ENCODE assay signal across 22 cellular contexts in the genomic region with DNA sequence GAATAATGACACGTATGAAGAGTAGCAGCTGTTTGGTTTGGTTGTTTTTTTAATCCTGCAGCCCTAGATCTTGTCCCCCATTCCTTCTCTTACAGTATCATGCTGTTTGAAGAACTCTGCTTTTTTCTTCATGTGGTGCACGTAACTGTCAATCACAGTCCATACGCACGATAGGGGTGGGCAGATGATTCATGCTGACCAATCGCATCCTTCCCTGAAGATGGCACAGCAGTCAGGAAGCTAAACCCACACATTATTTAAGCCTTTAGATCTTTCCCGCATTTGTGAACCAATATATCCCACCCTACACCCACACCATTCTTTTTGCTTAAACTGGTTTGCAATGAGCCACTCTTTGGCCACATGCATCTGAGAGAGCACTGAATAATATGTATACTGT.
DNase-seq lines count a peak whose midpoint lies in the region; ATAC-seq, FAIRE-seq and TF ChIP-seq lines count a peak whose summit lies in the region.
"Had no signal": no experiment of that assay in that cellular context is flagged by ENCODE, and none has a peak within 500 bp of the region (broad histone marks: within the 10 kb centered on the region; RNA-seq: fewer than 3 reads in every experiment).

No MANE protein-coding gene starts in this region.

- no peak overlapping the region for H2BK120ac ChIP-seq in IMR-90 (ENCODE audit: low read depth, low read length)

- no peaks in the 10 kb centered on the region for H3K27me3 Mint-ChIP-seq in T-helper 2 cell treated with Interferon-gamma antibody and Interleukin-4, amounts not matched to agents 5 μg/mL and 100 μg/mL, for 36 hours (ENCODE audit: low read depth)

- H2BK20ac ChIP-seq in IMR-90 (ENCODE audit: low read depth, low read length) = no peak overlapping the region

- no peak overlapping the region for H3K27ac Mint-ChIP-seq in T-helper 2 cell treated with Interferon-gamma antibody and Interleukin-4, amounts not matched to agents 5 μg/mL and 100 μg/mL, for 36 hours
- H3K27ac Mint-ChIP-seq: CD8-positive, alpha-beta memory T cell had no signal

- no peak overlapping the region for H2AK9ac ChIP-seq in IMR-90 (replicated peaks; ENCODE audit: low read depth, low read length, poor library complexity)

- no peak overlapping the region for H3K4me2 ChIP-seq in IMR-90 (ENCODE audit: low read depth, low read length)
- H3K4me2 ChIP-seq in K562 (ENCODE audit: insufficient read depth, low read length) = no peak overlapping the region
- H3K4me2 ChIP-seq: BLaER1 treated with 17β-estradiol and CSF1 and Interleukin-3, amounts not matched to agents 10 nM and 100 nM; KMS-11 had no signal

- POLR2A ChIA-PET in IMR-90 (lab: Charles Lee; ENCODE audit: unreplicated experiment) (no interaction called here), K562 (lab: Yijun Ruan, JAX) (no interaction called here)

- no peaks in the 10 kb centered on the region for H3K4me1 ChIP-seq in IMR-90 (ENCODE audit: control insufficient read depth, insufficient read depth, low read length)
- H3K4me1 ChIP-seq in K562 (replicated peaks in 1 of 2; ENCODE audit: control insufficient read depth in 2 of 2, insufficient read depth in 2 of 2, low read length in 2 of 2) = no peaks in the 10 kb centered on the region
- H3K4me1 ChIP-seq in adrenal gland (replicated peaks in 1 of 2) = no peaks in the 10 kb centered on the region
- H3K4me1 ChIP-seq: BLaER1 treated with 17β-estradiol and CSF1 and Interleukin-3, amounts not matched to agents 10 nM and 100 nM had no signal

- H2AK5ac ChIP-seq in IMR-90 (ENCODE audit: low read depth, low read length) = no peak overlapping the region

- H2AFZ ChIP-seq in IMR-90 (replicated peaks; ENCODE audit: low read length, poor library complexity) (no peak overlapping the region), K562 (ENCODE audit: low read depth, low read length) (no peak overlapping the region)

- H3K9me3 ChIP-seq in IMR-90 (ENCODE audit: control insufficient read depth, insufficient read depth, low read length) (no peaks in the 10 kb centered on the region), K562 (replicated peaks; ENCODE audit: control insufficient read depth, insufficient read depth, low read depth, low read length) (no peaks in the 10 kb centered on the region), adrenal gland (replicated peaks in 1 of 3) (no peaks in the 10 kb centered on the region)
- H3K9me3 ChIP-seq: BLaER1 treated with 17β-estradiol and CSF1 and Interleukin-3, amounts not matched to agents 10 nM and 100 nM; HAP-1 had no signal

- no peak overlapping the region for H3K9ac ChIP-seq in IMR-90 (ENCODE audit: low read depth, low read length)
- no peak overlapping the region for H3K9ac ChIP-seq in K562 (ENCODE audit: insufficient read depth in 1 of 2, low read depth in 2 of 2, low read length in 2 of 2)
- H3K9ac ChIP-seq: BLaER1 treated with 17β-estradiol and CSF1 and Interleukin-3, amounts not matched to agents 10 nM and 100 nM; KMS-11 had no signal

- H3K27ac ChIP-seq in IMR-90 (ENCODE audit: insufficient read depth, low read length) (no peak overlapping the region), K562 (ENCODE audit: extremely low read depth, low read depth, low read length) (no peak overlapping the region), adrenal gland (no peak overlapping the region)
- H3K27ac ChIP-seq: BLaER1 treated with 17β-estradiol and CSF1 and Interleukin-3, amounts not matched to agents 10 nM and 100 nM; KMS-11; SK-N-MC had no signal

- H4K91ac ChIP-seq in IMR-90 (ENCODE audit: insufficient read depth, low read depth, low read length) = no peak overlapping the region

- no peak overlapping the region for H2BK5ac ChIP-seq in IMR-90 (ENCODE audit: low read depth, low read length, poor library complexity, severe bottlenecking)

- no peaks in the 10 kb centered on the region for H3K79me2 ChIP-seq in K562 (ENCODE audit: control insufficient read depth, insufficient read depth, low read length)

- H3K27me3 ChIP-seq in IMR-90 (ENCODE audit: control insufficient read depth, insufficient read depth, low read length) = no peaks in the 10 kb centered on the region
- no peaks in the 10 kb centered on the region for H3K27me3 ChIP-seq in K562 (ENCODE audit: control insufficient read depth in 2 of 2, insufficient read depth in 2 of 2, low read length in 2 of 2)
- H3K27me3 ChIP-seq in adrenal gland = no peaks in the 10 kb centered on the region
- H3K27me3 ChIP-seq: BLaER1 treated with 17β-estradiol and CSF1 and Interleukin-3, amounts not matched to agents 10 nM and 100 nM had no signal

- dilution Hi-C loops in IMR-90 (cut with HindIII; ENCODE audit: low sequenced_read_pairs, unreplicated experiment) = no loop called here

- no CpG with 5 or more reads among the region's 6 CpGs for WGBS in IMR-90 (ENCODE audit: extremely low coverage in 2 of 2, insufficient read length in 1 of 2), 2 experiments
- 40% methylated on average over 6 of the region's 6 CpGs for WGBS in K562 (ENCODE audit: insufficient coverage, low coverage, missing lambda C conversion rate)
- 82 to 96% (median 91%) methylated on average over 6 of the region's 6 CpGs for WGBS in adrenal gland, 4 donors

- intact Hi-C loops in IMR-90 (cut with micrococcal nuclease) (no loop called here), K562 (cut with micrococcal nuclease) (no loop called here), adrenal gland (cut with DNase I) (no loop called here)

- TF ChIP-seq RAD21 in IMR-90 (IDR thresholded peaks at IDR 0.05; ENCODE audit: low read length) (no peak), K562 (CRISPR knock-in tag; conservative IDR thresholded peaks at IDR 0.05 in 1 of 2, IDR thresholded peaks at IDR 0.05 in 1 of 2) (no peak)

- no peak overlapping the region for H3K14ac ChIP-seq in IMR-90 (replicated peaks; ENCODE audit: low read depth, low read length)

- no peak for TF ChIP-seq EP300 in K562 (IDR thresholded peaks at IDR 0.05; ENCODE audit: low read length)

- H3K79me1 ChIP-seq in IMR-90 (ENCODE audit: low read depth in 1 of 2, low read length in 2 of 2) = no peaks in the 10 kb centered on the region

- H3K9me3 Mint-ChIP-seq in T-helper 2 cell treated with Interferon-gamma antibody and Interleukin-4, amounts not matched to agents 5 μg/mL and 100 μg/mL, for 36 hours = no peaks in the 10 kb centered on the region

- no peak overlapping the region for H3K18ac ChIP-seq in IMR-90 (ENCODE audit: low read depth, low read length)

- H4K20me1 ChIP-seq in IMR-90 (ENCODE audit: insufficient read depth, low read length) (no peaks in the 10 kb centered on the region), K562 (replicated peaks; ENCODE audit: control insufficient read depth, insufficient read depth, low read length) (no peaks in the 10 kb centered on the region)
- H4K20me1 ChIP-seq: BLaER1 treated with 17β-estradiol and CSF1 and Interleukin-3, amounts not matched to agents 10 nM and 100 nM had no signal

- TF ChIP-seq CTCF in IMR-90 (conservative IDR thresholded peaks at IDR 0.05; ENCODE audit: low read depth, low read length) (no peak), K562 (IDR thresholded peaks at IDR 0.05 in 2 of 3, conservative IDR thresholded peaks at IDR 0.05 in 1 of 3; ENCODE audit: insufficient read depth in 2 of 3, low read depth in 1 of 3, low read length in 3 of 3) (no peak), adrenal gland (IDR thresholded peaks at IDR 0.05) (no peak)

- BruUV-seq in IMR-90 (replicated peaks; lab: Mats Ljungman, UMichigan) (no TSS peak), K562 (replicated peaks; lab: Mats Ljungman, UMichigan) (no TSS peak)

- CTCF ChIA-PET in IMR-90 (lab: Yijun Ruan, JAX) (no interaction called here), K562 (lab: Yijun Ruan, JAX; ENCODE audit: low intra/inter-chr PET ratio) (no interaction called here)

- in situ Hi-C loops in IMR-90 (cut with MboI; ENCODE audit: low sequenced_read_pairs) (no loop called here), K562 (cut with MboI) (no loop called here)

- H3K4me1 Mint-ChIP-seq in T-helper 2 cell treated with Interferon-gamma antibody and Interleukin-4, amounts not matched to agents 5 μg/mL and 100 μg/mL, for 36 hours (ENCODE audit: low read depth) = no peaks in the 10 kb centered on the region
- H3K4me1 Mint-ChIP-seq: CD8-positive, alpha-beta memory T cell had no signal

- no peak overlapping the region for H4K8ac ChIP-seq in IMR-90 (ENCODE audit: low read depth in 2 of 2, low read length in 2 of 2)

- no peak overlapping the region for H2BK15ac ChIP-seq in IMR-90 (ENCODE audit: low read depth, low read length)

- DNase-seq in EL (peak; percentile 1), IMR-90 (peak; percentile 1), K562 (ENCODE audit: extremely low read depth in 1 of 4, low spot score in 3 of 4) (peak in 3 of 4 experiments; percentile 11 to 16 (median 14)), non-pigmented ciliary epithelial cell (ENCODE audit: low read depth) (peak; percentile 1), NCI-H2081 treated with DMSO at 0.1 percent for 48 hours (lab: John Stamatoyannopoulos, UW) (no peak), adrenal gland (no peak), NCI-H1930 (lab: John Stamatoyannopoulos, UW) (no peak)
- DNase-seq in T-helper 2 cell treated with Interferon-gamma antibody and Interleukin-4, amounts not matched to agents 5 μg/mL and 100 μg/mL, for 36 hours (ENCODE audit: low spot score) = no peak
- DNase-seq: CD8-positive, alpha-beta memory T cell; DND-41; NCI-H1048; NCI-H1436 treated with DMSO at 0.1 percent for 48 hours; NCI-H2227 treated with DMSO at 0.1 percent for 48 hours; NCI-H524 treated with DMSO at 0.1 percent for 48 hours had no signal

- H3K9me1 ChIP-seq in IMR-90 (ENCODE audit: insufficient read depth, low read length) (no peaks in the 10 kb centered on the region), K562 (ENCODE audit: control insufficient read depth, insufficient read depth, low read length) (no peaks in the 10 kb centered on the region)

- H4K5ac ChIP-seq in IMR-90 (ENCODE audit: low read depth, low read length) = no peak overlapping the region

- TF ChIP-seq POLR2A in IMR-90 (IDR thresholded peaks at IDR 0.05; ENCODE audit: low read depth, low read length) (no peak), K562 (conservative IDR thresholded peaks at IDR 0.05) (no peak), adrenal gland (IDR thresholded peaks at IDR 0.05) (no peak)

- H3K23ac ChIP-seq in IMR-90 (ENCODE audit: low read depth, low read length) = no peak overlapping the region

- FAIRE-seq in K562 (lab: Jason Lieb, UNC) = no peak
- FAIRE-seq: A204.1, GM19239 had no signal

- H3K4me3 ChIP-seq in IMR-90 (ENCODE audit: insufficient read depth, low read depth, low read length) (no peak overlapping the region), K562 (no peak overlapping the region), adrenal gland (no peak overlapping the region)
- H3K4me3 ChIP-seq: BLaER1 treated with 17β-estradiol and CSF1 and Interleukin-3, amounts not matched to agents 10 nM and 100 nM; HAP-1; SK-N-MC had no signal

- no peaks in the 10 kb centered on the region for H3K36me3 Mint-ChIP-seq in T-helper 2 cell treated with Interferon-gamma antibody and Interleukin-4, amounts not matched to agents 5 μg/mL and 100 μg/mL, for 36 hours (ENCODE audit: low read depth)
- H3K36me3 Mint-ChIP-seq: CD8-positive, alpha-beta memory T cell had no signal

- no peak overlapping the region for H3K4ac ChIP-seq in IMR-90 (ENCODE audit: low read depth, low read length)

- H3K56ac ChIP-seq in IMR-90 (ENCODE audit: extremely low read depth, insufficient read depth, low read length) = no peak overlapping the region

- no peak overlapping the region for H3K4me3 Mint-ChIP-seq in T-helper 2 cell treated with Interferon-gamma antibody and Interleukin-4, amounts not matched to agents 5 μg/mL and 100 μg/mL, for 36 hours
- H3K4me3 Mint-ChIP-seq: CD8-positive, alpha-beta memory T cell had no signal

- no peak for ATAC-seq in IMR-90 (ENCODE audit: low read depth)
- ATAC-seq in K562 = no peak
- ATAC-seq: Panc1, Right ventricle myocardium inferior had no signal

- H3K36me3 ChIP-seq in IMR-90 (ENCODE audit: control insufficient read depth, insufficient read depth, low read length) (no peaks in the 10 kb centered on the region), K562 (ENCODE audit: control insufficient read depth, insufficient read depth, low read length) (no peaks in the 10 kb centered on the region), adrenal gland (replicated peaks in 1 of 2) (no peaks in the 10 kb centered on the region)
- H3K36me3 ChIP-seq: BLaER1 treated with 17β-estradiol and CSF1 and Interleukin-3, amounts not matched to agents 10 nM and 100 nM; HAP-1 had no signal

Comparison
In these comparisons a context has a peak if more than half of its experiments do, and no peak if none do; other contexts are left out.
1. DNase-seq: peak in EL (single experiment), IMR-90 (single experiment), K562 (3 of 4) and non-pigmented ciliary epithelial cell (single experiment); none in T-helper 2 cell treated with Interferon-gamma antibody and Interleukin-4, amounts not matched to agents 5 μg/mL and 100 μg/mL, for 36 hours (single experiment), NCI-H2081 treated with DMSO at 0.1 percent for 48 hours (single experiment), adrenal gland (0 of 7) and NCI-H1930 (0 of 2).